ENCODE assay signal across 22 cellular contexts in genomic region chr9:86965627-86966395, GRCh38. TPM values are rescaled to one million over a fixed set of nuclear protein-coding genes. Genes with fewer than 3 reads are reported as not detected.
DNase-seq lines count a peak whose midpoint lies in the region; ATAC-seq and TF ChIP-seq lines count a peak whose summit lies in the region.
"Had no signal": no experiment of that assay in that cellular context is flagged by ENCODE, and none has a peak within 500 bp of the region (broad histone marks: within the 10 kb centered on the region; RNA-seq: fewer than 3 reads in every experiment).

No MANE protein-coding gene starts in this region.

- peaks cover 10% of the 10 kb centered on the region for H3K27me3 Mint-ChIP-seq in activated CD8-positive, alpha-beta memory T cell treated with anti-CD3 and anti-CD28 coated beads, Interleukin-2, amount 10 ng/mL, durations not matched to agents 7 days and 5 days

- peaks cover 0 to 52% (median 16%) of the 10 kb centered on the region in 3 donors for H3K4me1 ChIP-seq in gastroesophageal sphincter
- peaks cover 17% of the 10 kb centered on the region for H3K4me1 ChIP-seq in ovary (ENCODE audit: insufficient read depth)
- peaks cover 0 to 2% of the 10 kb centered on the region in 2 donors for H3K4me1 ChIP-seq in aorta (ENCODE audit: control insufficient read depth in 1 of 2, insufficient read depth in 2 of 2, low read length in 2 of 2)
- H3K4me1 ChIP-seq: gastrocnemius medialis, tibial nerve had no signal

- CTCF ChIA-PET in activated CD8-positive, alpha-beta memory T cell treated with anti-CD3 and anti-CD28 coated beads, Interleukin-2, amount 10 ng/mL, durations not matched to agents 7 days and 5 days (lab: Charles Lee) = no interaction called here

- H3K9me3 Mint-ChIP-seq in activated CD8-positive, alpha-beta memory T cell treated with anti-CD3 and anti-CD28 coated beads, Interleukin-2, amount 10 ng/mL, durations not matched to agents 7 days and 5 days (ENCODE audit: low read depth) = no peaks in the 10 kb centered on the region
- H3K9me3 Mint-ChIP-seq: activated T-helper 2 cell treated with anti-CD3 and anti-CD28 coated beads, Interferon-gamma antibody, Interleukin-2, Interleukin-4, amounts not matched to agents 10 μg/mL and 5 μg/mL and 100 μg/mL, durations not matched to agents 14 hours and 24 hours and 36 hours; H9; neural crest cell; T-helper 1 cell treated with Interleukin-12 subunit alpha and Interleukin-12 subunit beta and Interleukin-4 antibody, amounts not matched to agents 30 μg/mL and 1 μg/mL, for 36 hours had no signal

- H3K27ac ChIP-seq in gastroesophageal sphincter = peak overlapping the region; percentile 39 to 73 (median 52)
- H3K27ac ChIP-seq in ovary = peak overlapping the region; percentile 40 to 78
- H3K27ac ChIP-seq in aorta (ENCODE audit: low read depth in 1 of 2, low read length in 2 of 2) = peak overlapping the region in 1 of 2 donors; percentile 55
- H3K27ac ChIP-seq: brain microvascular endothelial cell, SJCRH30, tibial nerve had no signal

- no peak overlapping the region for H3K4me3 ChIP-seq in gastroesophageal sphincter
- H3K4me3 ChIP-seq in ovary = no peak overlapping the region
- no peak overlapping the region for H3K4me3 ChIP-seq in aorta (ENCODE audit: low read length in 2 of 2)
- H3K4me3 ChIP-seq: gastrocnemius medialis, SJCRH30, tibial nerve had no signal

- H3K4me1 Mint-ChIP-seq in activated CD8-positive, alpha-beta memory T cell treated with anti-CD3 and anti-CD28 coated beads, Interleukin-2, amount 10 ng/mL, durations not matched to agents 7 days and 5 days = no peaks in the 10 kb centered on the region
- H3K4me1 Mint-ChIP-seq: H9, neural crest cell had no signal

- H3K27ac Mint-ChIP-seq in activated CD8-positive, alpha-beta memory T cell treated with anti-CD3 and anti-CD28 coated beads, Interleukin-2, amount 10 ng/mL, durations not matched to agents 7 days and 5 days = peak overlapping the region; percentile 52
- H3K27ac Mint-ChIP-seq: activated T-helper 2 cell treated with anti-CD3 and anti-CD28 coated beads, Interferon-gamma antibody, Interleukin-2, Interleukin-4, amounts not matched to agents 10 μg/mL and 5 μg/mL and 100 μg/mL, durations not matched to agents 14 hours and 24 hours and 36 hours; H9; T-helper 1 cell treated with Interleukin-12 subunit alpha and Interleukin-12 subunit beta and Interleukin-4 antibody, amounts not matched to agents 30 μg/mL and 1 μg/mL, for 36 hours had no signal

- no peak overlapping the region for H3K4me3 Mint-ChIP-seq in activated CD8-positive, alpha-beta memory T cell treated with anti-CD3 and anti-CD28 coated beads, Interleukin-2, amount 10 ng/mL, durations not matched to agents 7 days and 5 days
- H3K4me3 Mint-ChIP-seq: H9; neural crest cell; T-helper 1 cell treated with Interleukin-12 subunit alpha and Interleukin-12 subunit beta and Interleukin-4 antibody, amounts not matched to agents 30 μg/mL and 1 μg/mL, for 36 hours had no signal

- H3K36me3 Mint-ChIP-seq in activated CD8-positive, alpha-beta memory T cell treated with anti-CD3 and anti-CD28 coated beads, Interleukin-2, amount 10 ng/mL, durations not matched to agents 7 days and 5 days = no peaks in the 10 kb centered on the region

- TF ChIP-seq CTCF in gastroesophageal sphincter (IDR thresholded peaks at IDR 0.05) (no peak), ovary (IDR thresholded peaks at IDR 0.05) (no peak)

- intact Hi-C loops in ovary (cut with DNase I) (no loop called here), aorta (cut with DNase I) (no loop called here)

- WGBS in gastroesophageal sphincter (ENCODE audit: low coverage in 1 of 2), 2 donors = 23 to 43% methylated on average over 4 to 6 of the region's 6 CpGs
- 8 to 26% (median 12%) methylated on average over 6 of the region's 6 CpGs for WGBS in ovary, 3 donors
- 25 to 29% methylated on average over 6 of the region's 6 CpGs for WGBS in aorta, 2 donors

- DNase-seq in activated CD8-positive, alpha-beta memory T cell treated with anti-CD3 and anti-CD28 coated beads, Interleukin-2, amount 10 ng/mL, durations not matched to agents 7 days and 5 days = no peak
- no peak for DNase-seq in activated CD8-positive, alpha-beta memory T cell treated with anti-CD3 and anti-CD28 coated beads for 24 hours
- DNase-seq in ovary (no peak), aorta (no peak), KG1 (lab: John Stamatoyannopoulos, UW) (no peak), NCI-H2171 treated with DMSO at 0.1 percent for 48 hours (lab: John Stamatoyannopoulos, UW) (no peak)
- DNase-seq: 8988T; activated CD4-positive, alpha-beta T cell treated with anti-CD3 and anti-CD28 coated beads for 4 hours; activated CD8-positive, alpha-beta memory T cell treated with anti-CD3 and anti-CD28 coated beads, Interleukin-2, amount 50 U/mL, for 4 hours; brain microvascular endothelial cell; gastrocnemius medialis; H9; KBM-7; NCI-H187 treated with DMSO at 0.1 percent for 48 hours; NCI-H345; SJCRH30 had no signal

- TF ChIP-seq POLR2A in gastroesophageal sphincter (IDR thresholded peaks at IDR 0.05) (no peak), ovary (IDR thresholded peaks at IDR 0.05) (no peak)

- TF ChIP-seq EP300 in gastroesophageal sphincter (IDR thresholded peaks at IDR 0.05) (no peak), ovary (IDR thresholded peaks at IDR 0.05) (no peak)

- H3K36me3 ChIP-seq in gastroesophageal sphincter (no peaks in the 10 kb centered on the region), ovary (no peaks in the 10 kb centered on the region), aorta (ENCODE audit: control insufficient read depth in 1 of 2, insufficient read depth in 2 of 2, low read length in 1 of 2) (no peaks in the 10 kb centered on the region)
- H3K36me3 ChIP-seq: brain microvascular endothelial cell, gastrocnemius medialis, SJCRH30, tibial nerve had no signal

- H3K9me3 ChIP-seq in gastroesophageal sphincter (no peaks in the 10 kb centered on the region), ovary (no peaks in the 10 kb centered on the region), aorta (ENCODE audit: control insufficient read depth, low read length) (no peaks in the 10 kb centered on the region)
- H3K9me3 ChIP-seq: gastrocnemius medialis, SJCRH30, tibial nerve had no signal

- H3K27me3 ChIP-seq in gastroesophageal sphincter (no peaks in the 10 kb centered on the region), ovary (no peaks in the 10 kb centered on the region), aorta (ENCODE audit: control insufficient read depth in 1 of 2, insufficient read depth in 2 of 2, low read length in 1 of 2) (no peaks in the 10 kb centered on the region)
- H3K27me3 ChIP-seq: brain microvascular endothelial cell, SJCRH30, tibial nerve had no signal

- ATAC-seq in activated CD8-positive, alpha-beta memory T cell treated with anti-CD3 and anti-CD28 coated beads, Interleukin-2, amount 10 ng/mL, durations not matched to agents 7 days and 5 days = no peak
- ATAC-seq in gastroesophageal sphincter (peak; percentile 54), aorta (ENCODE audit: low FRiP score) (peak; percentile 51), GM21390 (IDR thresholded peaks at IDR 0.05; ENCODE audit: unreplicated experiment) (no peak)

RNA-seq across cellular contexts. Expression of gene GAS1, which starts 18.5 kb away (rescaled TPM):
- total RNA-seq in activated CD8-positive, alpha-beta memory T cell treated with anti-CD3 and anti-CD28 coated beads, Interleukin-2, amount 10 ng/mL, durations not matched to agents 7 days and 5 days = under 1 TPM; 0.07 to 0.12 TPM
- total RNA-seq in gastroesophageal sphincter = 100 to 1,000 TPM in 2 of 4 donors, 10 to 100 TPM in 2; 65.7 to 167 (median 90.5) TPM
- 100 to 1,000 TPM in 2 of 7 donors, 10 to 100 TPM in 5; 41.6 to 251 (median 82.3) TPM for total RNA-seq in ovary
- polyA plus RNA-seq in ovary = 10 to 100 TPM; 30.9 to 71.4 TPM
- 100 to 1,000 TPM; 105 to 111 TPM for total RNA-seq in aorta
- 1 to 10 TPM; 3.6 to 9.3 TPM for polyA plus RNA-seq in aorta

Comparison
In these comparisons a context has a peak if more than half of its experiments do, and no peak if none do; other contexts are left out.
1. ATAC-seq: peak in gastroesophageal sphincter (single experiment) and aorta (single experiment); none in activated CD8-positive, alpha-beta memory T cell treated with anti-CD3 and anti-CD28 coated beads, Interleukin-2, amount 10 ng/mL, durations not matched to agents 7 days and 5 days (single experiment) and GM21390 (single experiment).
2. RNA of gene GAS1, which starts 18.5 kb away (total RNA-seq): 105 to 111 TPM in aorta, 65.7 to 167 TPM in gastroesophageal sphincter and 41.6 to 251 TPM in ovary; 0.07 to 0.12 TPM in activated CD8-positive, alpha-beta memory T cell treated with anti-CD3 and anti-CD28 coated beads, Interleukin-2, amount 10 ng/mL, durations not matched to agents 7 days and 5 days; every median in the first group is over 10 times any median in the second.